In the genomic region with DNA sequence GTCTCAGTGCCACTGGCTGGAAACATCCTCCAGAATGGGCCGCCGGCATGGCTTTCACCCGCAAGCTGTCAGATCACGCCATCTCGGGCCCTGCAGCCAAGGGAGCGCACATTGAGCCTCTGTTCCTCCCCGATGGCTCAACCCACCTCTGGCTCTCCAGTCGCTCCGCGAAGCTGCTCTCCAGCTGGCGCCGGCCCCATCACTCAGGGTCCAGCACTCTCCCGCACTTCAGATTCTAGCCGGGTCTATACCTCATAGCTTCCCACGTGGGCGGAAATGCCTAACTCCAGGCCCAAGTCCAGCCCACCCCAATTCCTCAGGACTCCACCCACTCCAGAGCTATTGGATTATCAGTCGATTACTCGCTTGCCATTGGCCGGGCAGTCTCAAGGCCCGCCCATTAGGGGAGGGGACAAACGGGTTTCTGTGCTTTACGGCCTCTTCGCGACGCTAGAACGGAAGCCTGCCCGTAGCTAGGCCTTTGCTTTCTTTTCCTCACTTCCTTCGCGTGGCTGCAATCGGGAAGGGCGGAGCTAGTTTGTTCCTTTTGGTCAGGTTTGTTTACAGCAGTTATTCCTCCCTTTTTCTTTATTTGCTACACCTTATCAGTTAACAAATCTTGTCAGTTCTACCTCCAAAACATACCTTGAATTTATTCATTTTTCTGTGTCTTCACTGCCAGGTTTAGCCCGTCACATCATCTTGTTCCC, we compare ENCODE assay signal across 8 cellular contexts. TPM values are rescaled to one million over a fixed set of nuclear protein-coding genes. Genes with fewer than 3 reads are reported as not detected.
DNase-seq lines count a peak whose midpoint lies in the region; ATAC-seq and TF ChIP-seq lines count a peak whose summit lies in the region.

TSS of gene NOL6 (minus strand) at position 282 of the 710 bp plus-strand sequence. CDS start at position 200, 82 bp downstream.

- H3K27me3 Mint-ChIP-seq in type B pancreatic cell: no peaks in the 10 kb centered on the region

- H3K4me1 Mint-ChIP-seq in type B pancreatic cell (ENCODE audit: unreplicated experiment): peaks cover 12% of the 10 kb centered on the region

- peaks cover 0 to 24% (median 18%) of the 10 kb centered on the region in 12 donors for H3K4me1 ChIP-seq in heart left ventricle

- peak within 1 kb of the TSS; percentile 87 for H3K27ac Mint-ChIP-seq in type B pancreatic cell

- peak within 1 kb of the TSS; percentile 31 to 82 (median 72) for H3K27ac ChIP-seq in heart left ventricle

- no peaks in the 10 kb centered on the region for H3K9me3 Mint-ChIP-seq in type B pancreatic cell

- DNase-seq in GM13976 (ENCODE audit: low spot score) (peak; percentile 98), NCI-H146 treated with DMSO at 0.1 percent for 48 hours (lab: John Stamatoyannopoulos, UW; ENCODE audit: unreplicated experiment) (peak; percentile 99), amniotic epithelial cell (ENCODE audit: low read depth) (peak; percentile 99), heart left ventricle (peak; percentile 97 to 99 (median 98)), pons (ENCODE audit: low spot score) (peak; percentile 100), type B pancreatic cell (ENCODE audit: extremely low spot score, unreplicated experiment) (peak; percentile 94)

- H3K36me3 ChIP-seq in heart left ventricle: peaks cover 3 to 40% (median 36%) of the 10 kb centered on the region in 9 donors

- intact Hi-C loops in T-helper 1 cell treated with Interleukin-12 subunit alpha and Interleukin-12 subunit beta and Interleukin-4 antibody, amounts not matched to agents 30 ng/mL and 1 ng/mL, for 36 hours (cut with micrococcal nuclease): loop anchor here (1.0 to 10.0 kb wide), 21 partner anchors 20 to 1194 kb away; partner anchors contain the start of genes APTX, B4GALT1, BAG1 and DCAF12
- intact Hi-C loops in heart left ventricle (cut with DNase I): loop anchor here in 1 of 10 donors (2.0 kb wide), 1 partner anchor 37 kb away; no protein-coding TSS in a partner anchor

- in situ Hi-C loops in GM13976 (cut with MboI; ENCODE audit: low sequenced_read_pairs, unreplicated experiment): no loop called here

- ATAC-seq in HG02870 (IDR thresholded peaks at IDR 0.05; ENCODE audit: unreplicated experiment) (peak; percentile 99), heart left ventricle (peak; percentile 100)

- peak within 1 kb of the TSS; percentile 56 to 97 (median 76) for H3K4me3 ChIP-seq in heart left ventricle

- peak within 1 kb of the TSS; percentile 100 for H3K4me3 Mint-ChIP-seq in type B pancreatic cell

- no peaks in the 10 kb centered on the region for H3K27me3 ChIP-seq in heart left ventricle

- TF ChIP-seq POLR2A in heart left ventricle (IDR thresholded peaks at IDR 0.05): peak in 1 of 2 donors; percentile 56

- TF ChIP-seq CTCF in GM13976 (IDR thresholded peaks at IDR 0.05; ENCODE audit: borderline replicate concordance, control extremely low read depth, extremely low read depth, insufficient read depth, missing control alignments) (no peak), heart left ventricle (IDR thresholded peaks at IDR 0.05) (no peak), type B pancreatic cell (conservative IDR thresholded peaks at IDR 0.05) (no peak)

- WGBS in heart left ventricle, 4 donors: 0 to 1% (median 0%) methylated on average over 20 to 32 of the region's 32 CpGs

- no peaks in the 10 kb centered on the region for H3K9me3 ChIP-seq in heart left ventricle

- H3K36me3 Mint-ChIP-seq in type B pancreatic cell: peaks cover 13% of the 10 kb centered on the region

RNA-seq across cellular contexts. Expression of gene NOL6, which starts in this region (rescaled TPM):
- 51.2 and 51.4 TPM in 2 replicates for total RNA-seq in T-helper 1 cell treated with Interleukin-12 subunit alpha and Interleukin-12 subunit beta and Interleukin-4 antibody, amounts not matched to agents 30 ng/mL and 1 ng/mL, for 36 hours
- total RNA-seq in heart left ventricle: 10 to 100 TPM; 11.2 to 22.1 (median 14.9) TPM
- 10 to 100 TPM; 13.6 to 28.2 TPM for polyA plus RNA-seq in heart left ventricle
- total RNA-seq in type B pancreatic cell (ENCODE audit: low replicate concordance): 39.2 and 46.3 TPM in 2 replicates

Comparison
In these comparisons a context has a peak if more than half of its experiments do, and no peak if none do; other contexts are left out.
1. Peak in every context shown above with its lines: DNase-seq, ATAC-seq, H3K4me3 ChIP-seq and H3K27ac ChIP-seq.